Comparison of ENCODE assay signal across 23 cellular contexts in the genomic region with DNA sequence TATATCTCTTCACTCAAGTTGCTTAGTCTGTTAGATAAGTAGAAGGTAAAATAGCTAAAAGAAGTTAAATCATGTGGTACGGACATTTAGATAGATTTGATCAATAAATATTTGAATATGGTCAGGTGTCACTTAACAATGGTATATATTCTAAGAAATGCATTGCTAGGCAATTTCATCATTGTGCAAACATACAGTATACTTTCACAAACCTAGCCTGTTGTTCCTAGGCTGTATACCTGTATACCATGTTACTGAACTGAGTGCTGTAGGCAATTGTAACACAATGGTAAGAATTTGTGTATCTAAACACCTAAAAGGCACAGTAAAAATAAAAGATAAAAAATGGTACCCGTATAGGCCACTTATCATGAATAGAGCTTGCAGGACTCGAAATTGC.
DNase-seq lines count a peak whose midpoint lies in the region; ATAC-seq, FAIRE-seq and TF ChIP-seq lines count a peak whose summit lies in the region.
"Had no signal": no experiment of that assay in that cellular context is flagged by ENCODE, and none has a peak within 500 bp of the region (broad histone marks: within the 10 kb centered on the region; RNA-seq: fewer than 3 reads in every experiment).

No MANE protein-coding gene starts in this region.

- DNase-seq in NCI-H1436 (lab: John Stamatoyannopoulos, UW) (peak; percentile 35), NCI-H1436 treated with DMSO at 0.1 percent for 48 hours (lab: John Stamatoyannopoulos, UW) (no peak), A549 (ENCODE audit: low read depth in 1 of 2, low spot score in 1 of 2) (no peak), GM12891 (ENCODE audit: insufficient read length, low spot score) (no peak), NCI-H69 (lab: John Stamatoyannopoulos, UW) (peak; percentile 24)
- DNase-seq: ACHN; BE2C; Calu3; CD8-positive, alpha-beta memory T cell; GDM1; Karpas-422; NCI-H1092 treated with DMSO at 0.1 percent for 48 hours; NCI-H1694; PC-9; SJCRH30; T-helper 17 cell had no signal

- ATAC-seq in A549 (no peak), HG03457 (IDR thresholded peaks at IDR 0.05; ENCODE audit: unreplicated experiment) (no peak), GM18511 (IDR thresholded peaks at IDR 0.05; ENCODE audit: unreplicated experiment) (no peak)
- ATAC-seq: Right ventricle myocardium inferior, SK-N-SH treated with all-trans-retinoic acid at 6 μM for 48 hours, T-helper 17 cell had no signal

- CTCF ChIA-PET in A549 (lab: Yijun Ruan, JAX): interaction anchor here (1.6 to 1.8 kb wide), 3 partner anchors 43 to 344 kb away, joined by 4 to 9 read pairs (median 4); no protein-coding TSS in a partner anchor

- no peak for TF ChIP-seq RAD21 in A549 (conservative IDR thresholded peaks at IDR 0.05 in 1 of 2, IDR thresholded peaks at IDR 0.05 in 1 of 2)

- H3K4me2 ChIP-seq in A549: no peak overlapping the region
- H3K4me2 ChIP-seq: PC-9 had no signal

- no peak overlapping the region for H3K27ac ChIP-seq in A549
- H3K27ac ChIP-seq: 22Rv1, PC-9, SJCRH30 had no signal

- POLR2A ChIA-PET in A549 (lab: Yijun Ruan, JAX): no interaction called here

- WGBS in A549 (ENCODE audit: missing lambda C conversion rate): 89% methylated on average over 3 of the region's 3 CpGs

- no peak overlapping the region for H3K4me3 ChIP-seq in A549
- H3K4me3 ChIP-seq: PC-9, SJCRH30 had no signal

- TF ChIP-seq POLR2A in A549 (IDR thresholded peaks at IDR 0.05; ENCODE audit: low read length) (no peak), GM12891 (IDR thresholded peaks at IDR 0.05; ENCODE audit: low read depth, low read length) (no peak)

- H3K9me3 ChIP-seq in A549: no peaks in the 10 kb centered on the region
- H3K9me3 ChIP-seq: BE2C, SJCRH30 had no signal

- FAIRE-seq in A549 (lab: Jason Lieb, UNC) (peak; percentile 65), GM12891 (lab: Jason Lieb, UNC) (peak; percentile 33)
- FAIRE-seq: GM12892, H54 had no signal

- TF ChIP-seq EP300 in A549 (IDR thresholded peaks at IDR 0.05): no peak

- no peak for TF ChIP-seq CTCF in A549 (IDR thresholded peaks at IDR 0.05)

- H3K4me1 ChIP-seq in A549: no peaks in the 10 kb centered on the region

TF ChIP-seq in A549, 52 proteins besides CTCF, POLR2A, EP300 and RAD21:
- no peak for TF ChIP-seq CHD4 (IDR thresholded peaks at IDR 0.05; ENCODE audit: borderline replicate concordance)
- no peak for TF ChIP-seq ZNF302 (CRISPR knock-in tag; IDR thresholded peaks at IDR 0.05)
- TF ChIP-seq, protein P1, sequence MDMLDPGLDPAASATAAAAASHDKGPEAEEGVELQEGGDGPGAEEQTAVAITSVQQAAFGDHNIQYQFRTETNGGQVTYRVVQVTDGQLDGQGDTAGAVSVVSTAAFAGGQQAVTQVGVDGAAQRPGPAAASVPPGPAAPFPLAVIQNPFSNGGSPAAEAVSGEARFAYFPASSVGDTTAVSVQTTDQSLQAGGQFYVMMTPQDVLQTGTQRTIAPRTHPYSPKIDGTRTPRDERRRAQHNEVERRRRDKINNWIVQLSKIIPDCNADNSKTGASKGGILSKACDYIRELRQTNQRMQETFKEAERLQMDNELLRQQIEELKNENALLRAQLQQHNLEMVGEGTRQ (IDR thresholded peaks at IDR 0.05): no peak
- TF ChIP-seq, protein P2, sequence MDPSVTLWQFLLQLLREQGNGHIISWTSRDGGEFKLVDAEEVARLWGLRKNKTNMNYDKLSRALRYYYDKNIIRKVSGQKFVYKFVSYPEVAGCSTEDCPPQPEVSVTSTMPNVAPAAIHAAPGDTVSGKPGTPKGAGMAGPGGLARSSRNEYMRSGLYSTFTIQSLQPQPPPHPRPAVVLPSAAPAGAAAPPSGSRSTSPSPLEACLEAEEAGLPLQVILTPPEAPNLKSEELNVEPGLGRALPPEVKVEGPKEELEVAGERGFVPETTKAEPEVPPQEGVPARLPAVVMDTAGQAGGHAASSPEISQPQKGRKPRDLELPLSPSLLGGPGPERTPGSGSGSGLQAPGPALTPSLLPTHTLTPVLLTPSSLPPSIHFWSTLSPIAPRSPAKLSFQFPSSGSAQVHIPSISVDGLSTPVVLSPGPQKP (IDR thresholded peaks at IDR 0.05; ENCODE audit: low read depth, low read length): no peak
- TF ChIP-seq FOSL2 (IDR thresholded peaks at IDR 0.05): no peak
- no peak for TF ChIP-seq FOSL2 (CRISPR knock-in tag; IDR thresholded peaks at IDR 0.05)
- TF ChIP-seq MAFK (IDR thresholded peaks at IDR 0.05; ENCODE audit: partially characterized antibody): peak; percentile 20
- TF ChIP-seq CBX2 (IDR thresholded peaks at IDR 0.05; ENCODE audit: borderline replicate concordance, low read depth): no peak

TF ChIP-seq in GM12891, 5 proteins besides CTCF, POLR2A, EP300 and RAD21:
- TF ChIP-seq PAX5 (IDR thresholded peaks at IDR 0.05; ENCODE audit: insufficient read depth, low read length, severe bottlenecking) (no peak), SPI1 (IDR thresholded peaks at IDR 0.05; ENCODE audit: low read depth, low read length) (no peak), POLR2AphosphoS5 (IDR thresholded peaks at IDR 0.05; ENCODE audit: low read depth, low read length) (no peak), TAF1 (IDR thresholded peaks at IDR 0.05; ENCODE audit: low read depth, low read length) (no peak), POU2F2 (IDR thresholded peaks at IDR 0.05; ENCODE audit: low read depth, low read length) (no peak)

Comparison
In these comparisons a context has a peak if more than half of its experiments do, and no peak if none do; other contexts are left out.
1. DNase-seq: peak in NCI-H1436 (single experiment) and NCI-H69 (single experiment); none in NCI-H1436 treated with DMSO at 0.1 percent for 48 hours (single experiment), A549 (0 of 2) and GM12891 (single experiment).